Comparison of ENCODE assay signal across 29 cellular contexts in the genomic region with DNA sequence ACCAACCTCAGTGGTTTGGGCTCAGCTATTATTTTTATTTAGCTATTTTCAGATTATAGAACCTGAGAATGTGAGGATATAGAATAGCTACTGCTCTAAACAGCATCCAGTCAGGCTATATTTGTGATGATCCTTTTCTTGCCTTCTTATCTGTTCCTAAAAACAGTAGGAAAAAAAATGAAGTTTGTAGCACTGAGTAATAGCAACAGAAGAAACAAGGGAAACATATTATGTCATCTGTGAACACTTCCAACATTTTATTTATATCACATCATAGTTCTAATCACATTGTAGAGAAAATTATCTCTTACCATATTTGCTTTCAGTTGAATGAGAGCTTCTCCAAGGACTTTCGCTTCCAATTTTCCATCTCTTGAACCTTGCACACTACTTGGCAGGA.
"Had no signal": no experiment of that assay in that cellular context is flagged by ENCODE, and none has a peak within 500 bp of the region (broad histone marks: within the 10 kb centered on the region; RNA-seq: fewer than 3 reads in every experiment).

No MANE protein-coding gene starts in this region.

- H3K4me3 Mint-ChIP-seq: naive thymus-derived CD8-positive, alpha-beta T cell; natural killer cell treated with Interleukin-12 subunit alpha and Interleukin-12 subunit beta and Interleukin-15 and Interleukin-18, amount 100 ng/mL, for 72 hours; nephron progenitor cell; neural crest cell; stimulated activated memory B cell treated with anti-CD40 and anti-IgM and Interleukin-4, amounts not matched to agents 10 μg/mL and 1 μg/mL and 100 μg/mL, for 72 hours; stimulated activated naive CD8-positive, alpha-beta T cell treated with anti-CD3 and anti-CD28 coated beads, Interleukin-15, amount 100 ng/mL, for 72 hours had no signal

- H3K9me3 Mint-ChIP-seq: natural killer cell treated with Interleukin-12 subunit alpha and Interleukin-12 subunit beta and Interleukin-15 and Interleukin-18, amount 100 ng/mL, for 72 hours; stimulated activated memory B cell treated with anti-CD40 and anti-IgM and Interleukin-4, amounts not matched to agents 10 μg/mL and 1 μg/mL and 100 μg/mL, for 72 hours had no signal

- H3K4me1 Mint-ChIP-seq: naive thymus-derived CD8-positive, alpha-beta T cell; nephron progenitor cell; neural crest cell; stimulated activated memory B cell treated with anti-CD40 and anti-IgM and Interleukin-4, amounts not matched to agents 10 μg/mL and 1 μg/mL and 100 μg/mL, for 72 hours; stimulated activated naive CD8-positive, alpha-beta T cell treated with anti-CD3 and anti-CD28 coated beads, Interleukin-15, amount 100 ng/mL, for 72 hours had no signal

- H3K36me3 ChIP-seq: ovary, right lobe of liver, sigmoid colon, suprapubic skin, tibial artery, upper lobe of left lung, vagina had no signal

- H3K9ac ChIP-seq: parathyroid adenoma had no signal

- H3K4me3 ChIP-seq: ovary, psoas muscle, right lobe of liver, sigmoid colon, suprapubic skin, testis, tibial artery, upper lobe of left lung, vagina had no signal

- H3K36me3 Mint-ChIP-seq: naive thymus-derived CD8-positive, alpha-beta T cell; natural killer cell treated with Interleukin-12 subunit alpha and Interleukin-12 subunit beta and Interleukin-15 and Interleukin-18, amount 100 ng/mL, for 72 hours; stimulated activated memory B cell treated with anti-CD40 and anti-IgM and Interleukin-4, amounts not matched to agents 10 μg/mL and 1 μg/mL and 100 μg/mL, for 72 hours had no signal

- ATAC-seq: naive thymus-derived CD8-positive, alpha-beta T cell; natural killer cell treated with Interleukin-12 subunit alpha and Interleukin-12 subunit beta and Interleukin-15 and Interleukin-18, amount 100 ng/mL, for 72 hours; psoas muscle; right cardiac atrium; right lobe of liver; stimulated activated memory B cell treated with anti-CD40 and anti-IgM and Interleukin-4, amounts not matched to agents 10 μg/mL and 1 μg/mL and 100 μg/mL, for 72 hours; stimulated activated naive CD8-positive, alpha-beta T cell treated with anti-CD3 and anti-CD28 coated beads, Interleukin-15, amount 100 ng/mL, for 72 hours; stimulated activated naive CD8-positive, alpha-beta T cell treated with anti-CD3 and anti-CD28 coated beads, Interleukin-15, Interleukin-2, amounts not matched to agents 100 U/mL and 50 U/mL, for 24 hours had no signal

- H3K79me2 ChIP-seq: parathyroid adenoma had no signal

- H3K4me1 ChIP-seq: parathyroid adenoma, psoas muscle, right lobe of liver, sigmoid colon, suprapubic skin, testis, tibial artery, upper lobe of left lung, vagina had no signal

- H3K27me3 Mint-ChIP-seq: natural killer cell treated with Interleukin-12 subunit alpha and Interleukin-12 subunit beta and Interleukin-15 and Interleukin-18, amount 100 ng/mL, for 72 hours; progenitor cell of endocrine pancreas; stimulated activated memory B cell treated with anti-CD40 and anti-IgM and Interleukin-4, amounts not matched to agents 10 μg/mL and 1 μg/mL and 100 μg/mL, for 72 hours; stimulated activated naive CD8-positive, alpha-beta T cell treated with anti-CD3 and anti-CD28 coated beads, Interleukin-15, amount 100 ng/mL, for 72 hours had no signal

- DNase-seq: naive thymus-derived CD8-positive, alpha-beta T cell; nephron progenitor cell; occipital lobe; ovary; posterior cingulate gyrus; psoas muscle; right cardiac atrium; right lobe of liver; sigmoid colon; small intestine; stimulated activated CD4-positive, alpha-beta T cell treated with anti-CD3 and anti-CD28 coated beads, Interleukin-1b, Interleukin-23, amount 100 ng/mL, for 48 hours; stimulated activated CD4-positive, alpha-beta T cell treated with anti-CD3 and anti-CD28 coated beads, Interleukin-4, amount 100 ng/mL, for 1 hour; stimulated activated CD4-positive, alpha-beta T cell treated with anti-CD3 and anti-CD28 coated beads, Interleukin-4, amount 100 ng/mL, for 4 hours; stimulated activated CD8-positive, alpha-beta memory T cell treated with anti-CD3 and anti-CD28 coated beads, Interleukin-4, amount 100 ng/mL, for 48 hours; stimulated activated naive CD4-positive, alpha-beta T cell; stimulated activated naive CD8-positive, alpha-beta T cell treated with anti-CD3 and anti-CD28 coated beads, Interleukin-15, amount 100 ng/mL, for 72 hours; stimulated activated naive CD8-positive, alpha-beta T cell treated with anti-CD3 and anti-CD28 coated beads, Interleukin-15, Interleukin-2, amounts not matched to agents 100 U/mL and 50 U/mL, for 24 hours; substantia nigra; testis; tibial artery; trophoblast cell; upper lobe of left lung had no signal

- H3K27ac ChIP-seq: ovary, parathyroid adenoma, psoas muscle, right lobe of liver, sigmoid colon, suprapubic skin, testis, tibial artery, upper lobe of left lung, vagina had no signal

- H3K9me3 ChIP-seq: ovary, psoas muscle, right lobe of liver, sigmoid colon, suprapubic skin, testis, tibial artery, upper lobe of left lung, vagina had no signal

- H2AFZ ChIP-seq: parathyroid adenoma had no signal

- H3K27me3 ChIP-seq: ovary, right lobe of liver, sigmoid colon, suprapubic skin, testis, tibial artery, upper lobe of left lung, vagina had no signal

- H3K27ac Mint-ChIP-seq: naive thymus-derived CD8-positive, alpha-beta T cell; natural killer cell treated with Interleukin-12 subunit alpha and Interleukin-12 subunit beta and Interleukin-15 and Interleukin-18, amount 100 ng/mL, for 72 hours; nephron progenitor cell; progenitor cell of endocrine pancreas; stimulated activated memory B cell treated with anti-CD40 and anti-IgM and Interleukin-4, amounts not matched to agents 10 μg/mL and 1 μg/mL and 100 μg/mL, for 72 hours had no signal
